2 cellular contexts compared by ENCODE assay signal in the genomic region with DNA sequence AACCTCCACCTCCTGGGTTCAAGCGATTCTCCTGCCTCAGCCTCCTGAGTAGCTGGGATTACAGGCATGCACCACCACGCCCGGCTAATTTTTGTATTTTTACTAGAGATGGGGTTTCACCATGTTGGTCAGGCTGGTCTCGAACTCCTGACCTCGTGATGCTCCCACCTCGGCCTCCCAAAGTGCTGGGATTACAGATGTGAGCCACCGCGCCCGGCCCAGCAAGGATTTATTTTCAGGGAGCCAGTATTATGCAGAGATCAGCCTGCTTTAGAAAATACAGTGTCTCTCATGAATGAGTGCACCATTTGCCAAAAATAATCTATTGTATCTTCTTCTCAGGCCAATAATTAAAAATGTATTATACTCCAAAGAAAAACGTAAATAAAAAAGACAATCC. TPM values are rescaled to one million over a fixed set of nuclear protein-coding genes. Genes with fewer than 3 reads are reported as not detected.
"Had no signal": no experiment of that assay in that cellular context is flagged by ENCODE, and none has a peak within 500 bp of the region (broad histone marks: within the 10 kb centered on the region; RNA-seq: fewer than 3 reads in every experiment).

No MANE protein-coding gene starts in this region.

RNA-seq across cellular contexts. Expression of gene DMD, which starts 26.5 kb away (rescaled TPM):
- total RNA-seq: natural killer cell had no signal
- polyA plus RNA-seq: naive thymus-derived CD8-positive, alpha-beta T cell had no signal
